In genomic region chr4:8631896-8632295, GRCh38 we compare ENCODE assay signal across 7 cellular contexts. TPM values are rescaled to one million over a fixed set of nuclear protein-coding genes. Genes with fewer than 3 reads are reported as not detected.
"Had no signal": no experiment of that assay in that cellular context is flagged by ENCODE, and none has a peak within 500 bp of the region (broad histone marks: within the 10 kb centered on the region; RNA-seq: fewer than 3 reads in every experiment).

No MANE protein-coding gene starts in this region.

RNA-seq across cellular contexts. Expression of gene CPZ, which starts 39.3 kb away (rescaled TPM):
- total RNA-seq: activated B cell treated with CpG ODN at 0.5 μM for 24 hours; activated CD8-positive, alpha-beta T cell treated with anti-CD3 and anti-CD28 coated beads for 36 hours; activated T-cell treated with anti-CD3 and anti-CD28 coated beads, Interleukin-2, amount 50 U/mL, for 4 hours; activated T-helper 17 cell treated with anti-CD3 and anti-CD28 coated beads, Interleukin-2, amount 50 U/mL, for 72 hours had no signal

RNA-seq across cellular contexts. Expression of gene GPR78, which starts 51.7 kb away (rescaled TPM):
- total RNA-seq: activated B cell treated with CpG ODN at 0.5 μM for 24 hours; activated CD8-positive, alpha-beta T cell treated with anti-CD3 and anti-CD28 coated beads for 36 hours; activated T-cell treated with anti-CD3 and anti-CD28 coated beads, Interleukin-2, amount 50 U/mL, for 4 hours; activated T-helper 17 cell treated with anti-CD3 and anti-CD28 coated beads, Interleukin-2, amount 50 U/mL, for 72 hours; cardiac septum; epithelial cell of proximal tubule; T-cell had no signal
